ENCODE assay signal across 19 cellular contexts in the genomic region with DNA sequence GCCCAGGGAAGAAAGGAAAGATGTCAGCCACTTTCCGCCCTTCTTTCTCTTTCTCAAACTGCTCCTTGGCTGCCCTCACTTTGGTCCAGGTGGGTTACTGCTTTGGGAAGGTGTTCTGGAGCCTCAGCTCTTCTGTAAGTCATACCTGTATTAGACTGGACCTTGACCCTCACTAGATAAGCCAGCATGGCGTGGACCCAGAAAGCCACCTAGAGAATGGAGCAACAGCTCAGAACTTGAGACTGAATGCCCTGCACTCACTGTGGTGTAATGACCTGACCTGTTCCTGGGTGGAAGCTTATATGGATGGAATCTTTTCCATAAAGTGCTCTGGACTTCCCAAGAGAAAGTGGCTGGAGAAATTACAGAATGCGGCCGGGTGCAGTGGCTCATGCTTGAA.
"Had no signal": no experiment of that assay in that cellular context is flagged by ENCODE, and none has a peak within 500 bp of the region (broad histone marks: within the 10 kb centered on the region; RNA-seq: fewer than 3 reads in every experiment).

No MANE protein-coding gene starts in this region.

- H3K27ac ChIP-seq: uterus, WERI-Rb-1 had no signal

- H3K27ac Mint-ChIP-seq: dendritic cell treated with granulocyte-macrophage colony-stimulating factor and Interleukin-4, amounts not matched to agents 40 ng/mL and 50 ng/mL, for 4 days; natural killer cell treated with Interleukin-12 subunit alpha and Interleukin-12 subunit beta and Interleukin-15 and Interleukin-18, amount 100 ng/mL, for 72 hours; stimulated activated naive B cell treated with anti-CD40 and anti-IgM and Interleukin-4, amounts not matched to agents 10 μg/mL and 1 μg/mL and 100 μg/mL, for 72 hours had no signal

- H3K9me3 ChIP-seq: tibial nerve, uterus had no signal

- H3K4me1 ChIP-seq: uterus had no signal

- H3K9me3 Mint-ChIP-seq: activated naive CD8-positive, alpha-beta T cell treated with anti-CD3 and anti-CD28 coated beads, Interleukin-2, amount 10 ng/mL, durations not matched to agents 7 days and 5 days; dendritic cell treated with granulocyte-macrophage colony-stimulating factor and Interleukin-4, amounts not matched to agents 40 ng/mL and 50 ng/mL, for 4 days; natural killer cell treated with Interleukin-12 subunit alpha and Interleukin-12 subunit beta and Interleukin-15 and Interleukin-18, amount 100 ng/mL, for 72 hours; stimulated activated naive B cell treated with anti-CD40 and anti-IgM and Interleukin-4, amounts not matched to agents 10 μg/mL and 1 μg/mL and 100 μg/mL, for 72 hours; T-helper 1 cell treated with Interleukin-12 subunit alpha and Interleukin-12 subunit beta and Interleukin-4 antibody, amounts not matched to agents 30 μg/mL and 1 μg/mL, for 36 hours had no signal

- H3K36me3 ChIP-seq: uterus had no signal

- H3K4me3 Mint-ChIP-seq: activated CD8-positive, alpha-beta T cell treated with anti-CD3 and anti-CD28 coated beads, Interleukin-2, amount 10 ng/mL, durations not matched to agents 7 days and 5 days; activated naive CD8-positive, alpha-beta T cell treated with anti-CD3 and anti-CD28 coated beads, Interleukin-2, amount 10 ng/mL, durations not matched to agents 7 days and 5 days; dendritic cell treated with granulocyte-macrophage colony-stimulating factor and Interleukin-4, amounts not matched to agents 40 ng/mL and 50 ng/mL, for 4 days; natural killer cell treated with Interleukin-12 subunit alpha and Interleukin-12 subunit beta and Interleukin-15 and Interleukin-18, amount 100 ng/mL, for 72 hours; stimulated activated naive B cell treated with anti-CD40 and anti-IgM and Interleukin-4, amounts not matched to agents 10 μg/mL and 1 μg/mL and 100 μg/mL, for 72 hours; T-helper 1 cell treated with Interleukin-12 subunit alpha and Interleukin-12 subunit beta and Interleukin-4 antibody, amounts not matched to agents 30 μg/mL and 1 μg/mL, for 36 hours had no signal

- ATAC-seq: activated CD8-positive, alpha-beta T cell treated with anti-CD3 and anti-CD28 coated beads, Interleukin-2, amount 10 ng/mL, durations not matched to agents 7 days and 5 days; natural killer cell treated with Interleukin-12 subunit alpha and Interleukin-12 subunit beta and Interleukin-15 and Interleukin-18, amount 100 ng/mL, for 72 hours; stimulated activated naive B cell treated with anti-CD40 and anti-IgM and Interleukin-4, amounts not matched to agents 10 μg/mL and 1 μg/mL and 100 μg/mL, for 72 hours had no signal

- H3K27me3 ChIP-seq: tibial nerve, uterus had no signal

- H3K4me3 ChIP-seq: tibial nerve, uterus had no signal

- H3K27me3 Mint-ChIP-seq: activated naive CD8-positive, alpha-beta T cell treated with anti-CD3 and anti-CD28 coated beads, Interleukin-2, amount 10 ng/mL, durations not matched to agents 7 days and 5 days; dendritic cell treated with granulocyte-macrophage colony-stimulating factor and Interleukin-4, amounts not matched to agents 40 ng/mL and 50 ng/mL, for 4 days; natural killer cell treated with Interleukin-12 subunit alpha and Interleukin-12 subunit beta and Interleukin-15 and Interleukin-18, amount 100 ng/mL, for 72 hours; stimulated activated naive B cell treated with anti-CD40 and anti-IgM and Interleukin-4, amounts not matched to agents 10 μg/mL and 1 μg/mL and 100 μg/mL, for 72 hours had no signal

- DNase-seq: activated CD8-positive, alpha-beta memory T cell treated with anti-CD3 and anti-CD28 coated beads, Interleukin-2, amount 50 U/mL, for 4 hours; activated CD8-positive, alpha-beta T cell treated with anti-CD3 and anti-CD28 coated beads, Interleukin-2, amount 10 ng/mL, durations not matched to agents 7 days and 5 days; activated naive CD4-positive, alpha-beta T cell; activated naive CD8-positive, alpha-beta T cell treated with anti-CD3 and anti-CD28 coated beads, Interleukin-2, amount 10 ng/mL, durations not matched to agents 7 days and 5 days; aorta; effector memory CD4-positive, alpha-beta T cell; foreskin fibroblast; hypothalamus; mesendoderm; retina; stimulated activated CD4-positive, alpha-beta T cell treated with anti-CD3 and anti-CD28 coated beads, Interleukin-15, amount 100 ng/mL, for 24 hours; stimulated activated CD4-positive, alpha-beta T cell treated with anti-CD3 and anti-CD28 coated beads, Interleukin-4, amount 100 ng/mL, for 1 hour; stimulated activated naive B cell treated with anti-CD40 and anti-IgM and Interleukin-4, amounts not matched to agents 10 μg/mL and 1 μg/mL and 100 μg/mL, for 72 hours; uterus; WERI-Rb-1 had no signal
